In the genomic region with DNA sequence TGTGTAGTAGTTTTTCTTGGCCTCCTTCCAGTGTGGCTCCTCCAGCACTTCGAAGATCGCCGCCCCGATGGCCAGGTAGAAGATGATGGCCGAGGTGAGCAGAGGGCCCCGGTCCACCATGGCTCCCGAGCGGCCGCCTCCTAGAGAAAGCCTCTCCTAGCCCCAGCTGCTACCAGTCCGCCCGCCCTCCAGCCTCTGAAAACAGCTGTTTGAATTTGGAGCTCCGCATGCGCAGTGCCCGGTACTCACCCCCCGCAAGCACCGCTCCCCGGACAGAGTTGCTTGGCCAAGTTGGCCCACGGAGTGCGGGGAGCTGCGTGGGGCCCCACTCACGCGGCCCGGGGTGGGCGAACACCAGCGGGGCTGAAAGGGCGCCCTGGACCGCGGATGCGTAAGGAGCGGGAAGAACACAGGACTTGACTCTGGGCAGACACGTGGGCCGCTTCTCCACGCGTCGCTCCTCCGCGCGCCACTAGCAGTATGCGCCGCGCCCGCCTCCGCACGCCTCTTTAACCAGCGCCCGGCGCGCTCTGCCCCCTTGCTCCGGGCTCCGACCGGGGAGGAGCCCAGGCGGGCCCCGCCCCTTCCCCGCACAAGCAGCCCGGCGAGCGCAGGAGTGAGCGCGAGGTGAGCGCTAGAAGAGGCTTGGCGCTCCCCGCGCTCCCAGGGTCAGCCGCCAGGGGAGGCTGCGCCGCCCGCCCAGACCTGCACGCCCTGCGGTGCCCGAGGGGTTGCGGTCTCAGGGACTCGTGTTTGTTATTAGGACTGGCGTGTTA, we compare ENCODE assay signal across 1 cellular context.
TF ChIP-seq lines count a peak whose summit lies in the region.

A gene with protein sequence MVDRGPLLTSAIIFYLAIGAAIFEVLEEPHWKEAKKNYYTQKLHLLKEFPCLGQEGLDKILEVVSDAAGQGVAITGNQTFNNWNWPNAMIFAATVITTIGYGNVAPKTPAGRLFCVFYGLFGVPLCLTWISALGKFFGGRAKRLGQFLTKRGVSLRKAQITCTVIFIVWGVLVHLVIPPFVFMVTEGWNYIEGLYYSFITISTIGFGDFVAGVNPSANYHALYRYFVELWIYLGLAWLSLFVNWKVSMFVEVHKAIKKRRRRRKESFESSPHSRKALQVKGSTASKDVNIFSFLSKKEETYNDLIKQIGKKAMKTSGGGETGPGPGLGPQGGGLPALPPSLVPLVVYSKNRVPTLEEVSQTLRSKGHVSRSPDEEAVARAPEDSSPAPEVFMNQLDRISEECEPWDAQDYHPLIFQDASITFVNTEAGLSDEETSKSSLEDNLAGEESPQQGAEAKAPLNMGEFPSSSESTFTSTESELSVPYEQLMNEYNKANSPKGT (minus strand): TSS at position 484 of the 776 bp plus-strand sequence. CDS start 364 bp downstream, at position 120.

TF ChIP-seq in H1, 55 proteins besides CTCF, POLR2A, EP300 and RAD21:
- TF ChIP-seq PHF8 (conservative IDR thresholded peaks at IDR 0.05; ENCODE audit: low read depth, low read length) = peak; percentile 32; the same call in 1 of the 2 replicates
- TF ChIP-seq CHD2 (IDR thresholded peaks at IDR 0.05; ENCODE audit: low read length) = no peak
- no peak for TF ChIP-seq JUN (IDR thresholded peaks at IDR 0.05; ENCODE audit: low read depth, low read length)
- peak; percentile 90; the same call in 1 of the 2 replicates for TF ChIP-seq EGR1 (IDR thresholded peaks at IDR 0.05; ENCODE audit: borderline replicate concordance, low read depth, low read length)
- TF ChIP-seq YY1 (IDR thresholded peaks at IDR 0.05; ENCODE audit: low read depth, low read length) = no peak
- TF ChIP-seq TEAD4 (IDR thresholded peaks at IDR 0.05; ENCODE audit: low read depth, low read length) = no peak
- peak; percentile 69; the same call in 1 of the 2 replicates for TF ChIP-seq RBBP5 (IDR thresholded peaks at IDR 0.05; ENCODE audit: borderline replicate concordance, low read depth, low read length)
- TF ChIP-seq GTF2F1 (IDR thresholded peaks at IDR 0.05; ENCODE audit: borderline replicate concordance, low read depth, low read length) = peak; percentile 64; the same call in 1 of the 2 replicates
- peak; percentile 89 for TF ChIP-seq TAF1 (IDR thresholded peaks at IDR 0.05; ENCODE audit: low read depth, low read length)
- no peak for TF ChIP-seq SP2 (IDR thresholded peaks at IDR 0.05; ENCODE audit: low read length)
- peak; percentile 4 to 62; a peak in 1 of 4 replicates for TF ChIP-seq SIN3A (conservative IDR thresholded peaks at IDR 0.05 in 1 of 2, IDR thresholded peaks at IDR 0.05 in 1 of 2; ENCODE audit: low read depth in 1 of 2, low read length in 2 of 2)
- TF ChIP-seq CREB1 (IDR thresholded peaks at IDR 0.05) = peak; percentile 90
- no peak for TF ChIP-seq CBX5 (IDR thresholded peaks at IDR 0.05; ENCODE audit: low read depth, low read length)
- TF ChIP-seq RNF2 (IDR thresholded peaks at IDR 0.05; ENCODE audit: borderline replicate concordance, low read depth, low read length, missing control alignments, poor library complexity, severe bottlenecking) = no peak
- no peak for TF ChIP-seq CTBP2 (IDR thresholded peaks at IDR 0.05; ENCODE audit: borderline replicate concordance, insufficient read depth, insufficient read length, low read length)
- TF ChIP-seq ASH2L (IDR thresholded peaks at IDR 0.05; ENCODE audit: low read length) = peak; percentile 77
- TF ChIP-seq, protein P1, sequence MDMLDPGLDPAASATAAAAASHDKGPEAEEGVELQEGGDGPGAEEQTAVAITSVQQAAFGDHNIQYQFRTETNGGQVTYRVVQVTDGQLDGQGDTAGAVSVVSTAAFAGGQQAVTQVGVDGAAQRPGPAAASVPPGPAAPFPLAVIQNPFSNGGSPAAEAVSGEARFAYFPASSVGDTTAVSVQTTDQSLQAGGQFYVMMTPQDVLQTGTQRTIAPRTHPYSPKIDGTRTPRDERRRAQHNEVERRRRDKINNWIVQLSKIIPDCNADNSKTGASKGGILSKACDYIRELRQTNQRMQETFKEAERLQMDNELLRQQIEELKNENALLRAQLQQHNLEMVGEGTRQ (IDR thresholded peaks at IDR 0.05; ENCODE audit: low read length) = 0 out of 2 replicates have a peak, but pooled peaks have one; percentile 22
- TF ChIP-seq KDM4A (IDR thresholded peaks at IDR 0.05; ENCODE audit: low read depth, low read length, severe bottlenecking) = peak; percentile 90
- TF ChIP-seq NRF1 (IDR thresholded peaks at IDR 0.05; ENCODE audit: low read depth, low read length) = peak; percentile 31; the same call in 1 of the 2 replicates
- peak; percentile 52; the same call in 1 of the 2 replicates for TF ChIP-seq KDM1A (IDR thresholded peaks at IDR 0.05; ENCODE audit: borderline replicate concordance, low read length)
- TF ChIP-seq RFX5 (IDR thresholded peaks at IDR 0.05; ENCODE audit: borderline replicate concordance, low read depth, low read length) = no peak
- TF ChIP-seq, protein P2, sequence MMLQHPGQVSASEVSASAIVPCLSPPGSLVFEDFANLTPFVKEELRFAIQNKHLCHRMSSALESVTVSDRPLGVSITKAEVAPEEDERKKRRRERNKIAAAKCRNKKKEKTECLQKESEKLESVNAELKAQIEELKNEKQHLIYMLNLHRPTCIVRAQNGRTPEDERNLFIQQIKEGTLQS (IDR thresholded peaks at IDR 0.05; ENCODE audit: insufficient read depth, low read depth, low read length) = peak; percentile 28; the same call in 1 of the 2 replicates
- TF ChIP-seq JUND (IDR thresholded peaks at IDR 0.05; ENCODE audit: low read length) = no peak
- TF ChIP-seq SP1 (IDR thresholded peaks at IDR 0.05; ENCODE audit: low read depth, low read length) = no peak
- TF ChIP-seq, protein P3, sequence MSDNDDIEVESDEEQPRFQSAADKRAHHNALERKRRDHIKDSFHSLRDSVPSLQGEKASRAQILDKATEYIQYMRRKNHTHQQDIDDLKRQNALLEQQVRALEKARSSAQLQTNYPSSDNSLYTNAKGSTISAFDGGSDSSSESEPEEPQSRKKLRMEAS (IDR thresholded peaks at IDR 0.05) = peak; percentile 91
- no peak for TF ChIP-seq SIX5 (IDR thresholded peaks at IDR 0.05; ENCODE audit: low read depth, low read length)
- TF ChIP-seq BACH1 (IDR thresholded peaks at IDR 0.05; ENCODE audit: low read length) = peak; percentile 79; the same call in 1 of the 2 replicates
- peak; percentile 92 for TF ChIP-seq TBP (IDR thresholded peaks at IDR 0.05; ENCODE audit: low read depth, low read length)
- TF ChIP-seq, protein P4, sequence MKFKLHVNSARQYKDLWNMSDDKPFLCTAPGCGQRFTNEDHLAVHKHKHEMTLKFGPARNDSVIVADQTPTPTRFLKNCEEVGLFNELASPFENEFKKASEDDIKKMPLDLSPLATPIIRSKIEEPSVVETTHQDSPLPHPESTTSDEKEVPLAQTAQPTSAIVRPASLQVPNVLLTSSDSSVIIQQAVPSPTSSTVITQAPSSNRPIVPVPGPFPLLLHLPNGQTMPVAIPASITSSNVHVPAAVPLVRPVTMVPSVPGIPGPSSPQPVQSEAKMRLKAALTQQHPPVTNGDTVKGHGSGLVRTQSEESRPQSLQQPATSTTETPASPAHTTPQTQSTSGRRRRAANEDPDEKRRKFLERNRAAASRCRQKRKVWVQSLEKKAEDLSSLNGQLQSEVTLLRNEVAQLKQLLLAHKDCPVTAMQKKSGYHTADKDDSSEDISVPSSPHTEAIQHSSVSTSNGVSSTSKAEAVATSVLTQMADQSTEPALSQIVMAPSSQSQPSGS (IDR thresholded peaks at IDR 0.05; ENCODE audit: low read length) = no peak
- TF ChIP-seq HDAC2 (IDR thresholded peaks at IDR 0.05; ENCODE audit: borderline replicate concordance in 1 of 2, low read depth in 2 of 2, low read length in 2 of 2) = peak; percentile 82 to 90; a peak in 2 of 4 replicates
- peak; percentile 78 for TF ChIP-seq TAF7 (optimal IDR thresholded peaks at IDR 0.05; ENCODE audit: borderline replicate concordance, low read depth, low read length)
- no peak for TF ChIP-seq SIRT6 (IDR thresholded peaks at IDR 0.05; ENCODE audit: low read length)
- TF ChIP-seq POLR2AphosphoS5 (IDR thresholded peaks at IDR 0.05; ENCODE audit: low read depth, low read length) = peak; percentile 82
- TF ChIP-seq, protein P5, sequence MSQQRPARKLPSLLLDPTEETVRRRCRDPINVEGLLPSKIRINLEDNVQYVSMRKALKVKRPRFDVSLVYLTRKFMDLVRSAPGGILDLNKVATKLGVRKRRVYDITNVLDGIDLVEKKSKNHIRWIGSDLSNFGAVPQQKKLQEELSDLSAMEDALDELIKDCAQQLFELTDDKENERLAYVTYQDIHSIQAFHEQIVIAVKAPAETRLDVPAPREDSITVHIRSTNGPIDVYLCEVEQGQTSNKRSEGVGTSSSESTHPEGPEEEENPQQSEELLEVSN (IDR thresholded peaks at IDR 0.05) = peak; percentile 77
- TF ChIP-seq EZH2 (IDR thresholded peaks at IDR 0.05; ENCODE audit: low read depth, low read length, severe bottlenecking) = no peak
